ENCODE assay signal across 15 cellular contexts in genomic region chr21:46190491-46191131, GRCh38. TPM values are rescaled to one million over a fixed set of nuclear protein-coding genes. Genes with fewer than 3 reads are reported as not detected.
A peak's percentile ranks its signal among the peaks of the same experiment; 100 is the strongest.
DNase-seq lines count a peak whose midpoint lies in the region; ATAC-seq and TF ChIP-seq lines count a peak whose summit lies in the region.
"Had no signal": no experiment of that assay in that cellular context is flagged by ENCODE, and none has a peak within 500 bp of the region (broad histone marks: within the 10 kb centered on the region; RNA-seq: fewer than 3 reads in every experiment).

No MANE protein-coding gene starts in this region.

- BruUV-seq in MCF 10A (replicated peaks; lab: Mats Ljungman, UMichigan): TSS peak; percentile 32
- BruUV-seq in mammary epithelial cell (replicated peaks; lab: Mats Ljungman, UMichigan): no TSS peak

- H2BK15ac ChIP-seq in neuronal stem cell (ENCODE audit: low read length): peak overlapping the region; percentile 8

- in situ Hi-C loops in mammary epithelial cell (cut with MboI; ENCODE audit: low sequenced_read_pairs in 2 of 2): no loop called here

- no peak for TF ChIP-seq POLR2A in vagina (IDR thresholded peaks at IDR 0.05)

- H2BK12ac ChIP-seq in neuronal stem cell (ENCODE audit: low read length): no peak overlapping the region

- no peak for DNase-seq in MCF 10A (ENCODE audit: unreplicated experiment)
- DNase-seq in mammary epithelial cell: no peak
- peak in 5 of 10 donors; percentile 13 to 41 (median 24) for DNase-seq in dorsolateral prefrontal cortex
- DNase-seq in neuronal stem cell (ENCODE audit: low spot score): no peak
- peak in 1 of 2 donors; percentile 84 for DNase-seq in vagina (ENCODE audit: extremely low spot score in 2 of 2)
- no peak for DNase-seq in DMS79 treated with DMSO at 0.1 percent for 48 hours (lab: John Stamatoyannopoulos, UW)
- DNase-seq in GM10248 (ENCODE audit: extremely low spot score): no peak
- DNase-seq: activated gamma-delta T cell treated with Interleukin-2 at 50 U/mL for 16 hours, NCI-H1048 had no signal

- H3K27ac ChIP-seq in mammary epithelial cell (ENCODE audit: insufficient read depth, low read depth, low read length) (no peak overlapping the region), dorsolateral prefrontal cortex (peak overlapping the region in 45 of 59 donors; percentile 8 to 98 (median 90)), neuronal stem cell (replicated peaks; ENCODE audit: low read length) (no peak overlapping the region), vagina (peak overlapping the region; percentile 93)
- H3K27ac ChIP-seq: body of pancreas had no signal

- no peak for ATAC-seq in HG03196 (IDR thresholded peaks at IDR 0.05; ENCODE audit: unreplicated experiment)

- no peak overlapping the region for H4K8ac ChIP-seq in neuronal stem cell (ENCODE audit: low read depth, low read length)

- H2AFZ ChIP-seq in mammary epithelial cell (ENCODE audit: low read depth, low read length) (no peak overlapping the region), neuronal stem cell (ENCODE audit: low read length) (no peak overlapping the region)

- peaks cover 27% of the 10 kb centered on the region for H3K4me1 Mint-ChIP-seq in MCF 10A (ENCODE audit: insufficient read depth, unreplicated experiment)

- TF ChIP-seq CTCF in MCF 10A (IDR thresholded peaks at IDR 0.05; ENCODE audit: unreplicated experiment): no peak
- no peak for TF ChIP-seq CTCF in mammary epithelial cell (conservative IDR thresholded peaks at IDR 0.05 in 1 of 2, IDR thresholded peaks at IDR 0.05 in 1 of 2; ENCODE audit: extremely low read depth in 1 of 2, insufficient read depth in 1 of 2, low read depth in 1 of 2, low read length in 2 of 2)
- TF ChIP-seq CTCF in dorsolateral prefrontal cortex (IDR thresholded peaks at IDR 0.05 in 54 of 56, conservative IDR thresholded peaks at IDR 0.05 in 2 of 56; ENCODE audit: low read depth in 1 of 56, partially characterized antibody in 56 of 56): no peak
- no peak for TF ChIP-seq CTCF in vagina (IDR thresholded peaks at IDR 0.05)
- no peak for TF ChIP-seq CTCF in GM10248 (IDR thresholded peaks at IDR 0.05; ENCODE audit: control extremely low read depth, extremely low read depth, low read depth, missing control alignments)

- intact Hi-C loops in MCF 10A (cut with micrococcal nuclease): no loop called here
- intact Hi-C loops in mammary epithelial cell (cut with micrococcal nuclease): no loop called here
- intact Hi-C loops in dorsolateral prefrontal cortex (cut with DNase I): no loop called here
- intact Hi-C loops in vagina (cut with DNase I): no loop called here

- peak overlapping the region; percentile 13 for H3K23ac ChIP-seq in neuronal stem cell (ENCODE audit: low read depth, low read length, poor library complexity)

- H3K79me2 ChIP-seq in mammary epithelial cell (ENCODE audit: insufficient read depth, low read length): peaks cover 6% of the 10 kb centered on the region

- H3K4me3 ChIP-seq in mammary epithelial cell (replicated peaks in 1 of 3; ENCODE audit: insufficient read depth in 1 of 3, low read depth in 2 of 3, low read length in 3 of 3): no peak overlapping the region
- no peak overlapping the region for H3K4me3 ChIP-seq in dorsolateral prefrontal cortex
- no peak overlapping the region for H3K4me3 ChIP-seq in neuronal stem cell (ENCODE audit: low read length in 2 of 2)
- H3K4me3 ChIP-seq in vagina: no peak overlapping the region
- H3K4me3 ChIP-seq: body of pancreas, tibial nerve had no signal

- H3K36me3 ChIP-seq in mammary epithelial cell (ENCODE audit: insufficient read depth, low read length) (peaks cover 18% of the 10 kb centered on the region), neuronal stem cell (replicated peaks in 1 of 2; ENCODE audit: control insufficient read depth in 2 of 2, insufficient read depth in 2 of 2, low read length in 2 of 2) (peaks cover 50 to 69% of the 10 kb centered on the region in 2 donors), vagina (peaks cover 0 to 35% of the 10 kb centered on the region in 2 donors)

- POLR2A ChIA-PET in MCF 10A (lab: Yijun Ruan, JAX) (interaction anchor here (0.7 to 1.2 kb wide), 2 partner anchors 50 to 61 kb away, joined by 3 to 5 read pairs; no protein-coding TSS in a partner anchor), GM10248 (lab: Yijun Ruan, JAX) (interaction anchor here (0.8 kb wide), 1 partner anchor 201 kb away, joined by 3 read pairs; no protein-coding TSS in a partner anchor)

- H3K9ac ChIP-seq in mammary epithelial cell (ENCODE audit: insufficient read depth, low read length) (no peak overlapping the region), neuronal stem cell (ENCODE audit: low read depth, low read length, poor library complexity) (no peak overlapping the region)

- 95% methylated on average over 10 of the region's 15 CpGs for WGBS in mammary epithelial cell (ENCODE audit: low coverage, missing lambda C conversion rate)
- no CpG with 5 or more reads among the region's 15 CpGs for WGBS in neuronal stem cell (ENCODE audit: extremely low coverage in 2 of 2, insufficient read length in 2 of 2, insufficient replicate concordance in 1 of 2), 2 donors

- no peaks in the 10 kb centered on the region for H3K9me3 Mint-ChIP-seq in MCF 10A (ENCODE audit: unreplicated experiment)
- H3K9me3 Mint-ChIP-seq: endodermal cell, IgD-negative memory B cell had no signal

- dilution Hi-C loops in mammary epithelial cell (cut with HindIII; ENCODE audit: low sequenced_read_pairs): no loop called here

- no peaks in the 10 kb centered on the region for H4K20me1 ChIP-seq in mammary epithelial cell (ENCODE audit: insufficient read depth, low read length)

- no peaks in the 10 kb centered on the region for H3K27me3 Mint-ChIP-seq in MCF 10A (ENCODE audit: insufficient read depth, unreplicated experiment)
- H3K27me3 Mint-ChIP-seq: IgD-negative memory B cell had no signal

- H3K4me2 ChIP-seq in mammary epithelial cell (ENCODE audit: insufficient read depth, low read depth, low read length) (no peak overlapping the region), neuronal stem cell (ENCODE audit: insufficient read depth, low read length, poor library complexity, severe bottlenecking) (no peak overlapping the region)

- no peak overlapping the region for H3K4ac ChIP-seq in neuronal stem cell (ENCODE audit: low read length)

- no peak overlapping the region for H4K91ac ChIP-seq in neuronal stem cell (ENCODE audit: low read depth, low read length, poor library complexity)

- no peaks in the 10 kb centered on the region for H3K27me3 ChIP-seq in mammary epithelial cell (ENCODE audit: insufficient read depth, low read length)
- H3K27me3 ChIP-seq in dorsolateral prefrontal cortex: no peaks in the 10 kb centered on the region
- H3K27me3 ChIP-seq in neuronal stem cell (ENCODE audit: control insufficient read depth in 3 of 3, insufficient read depth in 3 of 3, low read depth in 1 of 3, low read length in 3 of 3): no peaks in the 10 kb centered on the region
- H3K27me3 ChIP-seq in vagina: no peaks in the 10 kb centered on the region
- H3K27me3 ChIP-seq: body of pancreas, tibial nerve had no signal

- H2AK5ac ChIP-seq in neuronal stem cell (ENCODE audit: low read depth, low read length): no peak overlapping the region

- no peak overlapping the region for H3K4me3 Mint-ChIP-seq in MCF 10A (ENCODE audit: unreplicated experiment)
- H3K4me3 Mint-ChIP-seq: endodermal cell, IgD-negative memory B cell had no signal

- no peak overlapping the region for H3K27ac Mint-ChIP-seq in MCF 10A (ENCODE audit: low read depth, unreplicated experiment)
- H3K27ac Mint-ChIP-seq: IgD-negative memory B cell had no signal

- peaks cover 9% of the 10 kb centered on the region for H3K79me1 ChIP-seq in neuronal stem cell (ENCODE audit: low read depth, low read length)

- peaks cover 27% of the 10 kb centered on the region for H3K4me1 ChIP-seq in mammary epithelial cell (ENCODE audit: insufficient read depth, low read length)
- H3K4me1 ChIP-seq in neuronal stem cell (ENCODE audit: control insufficient read depth in 2 of 2, insufficient read depth in 1 of 2, low read depth in 1 of 2, low read length in 2 of 2): peaks cover 25 to 38% of the 10 kb centered on the region in 2 donors
- peaks cover 42% of the 10 kb centered on the region for H3K4me1 ChIP-seq in vagina
- H3K4me1 ChIP-seq: body of pancreas had no signal

- no peaks in the 10 kb centered on the region for H3K9me3 ChIP-seq in mammary epithelial cell (replicated peaks; ENCODE audit: insufficient read depth, low read length)
- peaks cover 0 to 3% of the 10 kb centered on the region in 2 donors for H3K9me3 ChIP-seq in neuronal stem cell (replicated peaks in 1 of 2; ENCODE audit: control insufficient read depth in 2 of 2, insufficient read depth in 1 of 2, low read depth in 1 of 2, low read length in 2 of 2)
- no peaks in the 10 kb centered on the region for H3K9me3 ChIP-seq in vagina
- H3K9me3 ChIP-seq: body of pancreas, tibial nerve had no signal

- CTCF ChIA-PET in MCF 10A (lab: Yijun Ruan, JAX): interaction anchor here (0.7 to 1.0 kb wide), 2 partner anchors 19 to 47 kb away, joined by 3 to 6 read pairs; no protein-coding TSS in a partner anchor
- CTCF ChIA-PET in mammary epithelial cell (lab: Charles Lee; ENCODE audit: low non-redundant PET): no interaction called here
- CTCF ChIA-PET in GM10248 (lab: Yijun Ruan, JAX): interaction anchor here (0.7 to 0.8 kb wide), 2 partner anchors 29 to 34 kb away, joined by 3 to 4 read pairs; no protein-coding TSS in a partner anchor

- no peak overlapping the region for H3K18ac ChIP-seq in neuronal stem cell (ENCODE audit: low read length)

- H3K36me3 Mint-ChIP-seq in MCF 10A (ENCODE audit: insufficient read depth, unreplicated experiment): peaks cover 29% of the 10 kb centered on the region

- H2BK5ac ChIP-seq in neuronal stem cell (ENCODE audit: low read length): no peak overlapping the region

- no peak overlapping the region for H3K14ac ChIP-seq in neuronal stem cell (ENCODE audit: low read length)

- no peak overlapping the region for H2BK120ac ChIP-seq in neuronal stem cell (ENCODE audit: low read depth, low read length)

RNA-seq across cellular contexts. Expression of gene SPATC1L, which starts 6.4 kb away (rescaled TPM):
- total RNA-seq in MCF 10A (2022) (10.5 and 11.3 TPM in 2 replicates), mammary epithelial cell (1 to 10 TPM in 1 of 2 donors, under 1 TPM in 1; 0.26 to 5.0 TPM), dorsolateral prefrontal cortex (10 to 100 TPM in 116 of 120 experiments, 1 to 10 TPM in 4; 4.3 to 38.8 (median 21.8) TPM), vagina (5.2 TPM)
- 6.2 TPM for polyA plus RNA-seq in mammary epithelial cell
- polyA minus RNA-seq in mammary epithelial cell: 6.0 TPM
- polyA plus RNA-seq in neuronal stem cell (2013, experiment 1 of 2): 38.2 TPM
- 37.5 TPM for polyA plus RNA-seq in neuronal stem cell (2013, experiment 2 of 2)

RNA-seq across cellular contexts. Expression of gene FTCD, which starts 35.2 kb away (rescaled TPM):
- total RNA-seq in MCF 10A (2022): 0.20 TPM in 1 of 2 replicates, not detected in the other
- total RNA-seq in mammary epithelial cell: under 1 TPM in 1 of 2 donors, not detected in 1; 0.50 TPM
- polyA plus RNA-seq in mammary epithelial cell: not detected
- polyA minus RNA-seq in mammary epithelial cell: not detected
- 10 to 100 TPM in 104 of 120 experiments, 1 to 10 TPM in 16; 4.0 to 48.0 (median 20.5) TPM for total RNA-seq in dorsolateral prefrontal cortex
- 2.1 TPM for polyA plus RNA-seq in neuronal stem cell (2013, experiment 1 of 2)
- 2.0 TPM for polyA plus RNA-seq in neuronal stem cell (2013, experiment 2 of 2)
- total RNA-seq in vagina: not detected
- polyA plus RNA-seq: IgD-negative memory B cell, keratinocyte had no signal

RNA-seq across cellular contexts. Expression of gene LSS, which starts 38.0 kb away (rescaled TPM):
- total RNA-seq in MCF 10A (2022) (45.5 and 47.5 TPM in 2 replicates), mammary epithelial cell (100 to 1,000 TPM in 1 of 2 donors, 10 to 100 TPM in 1; 69.2 to 126 TPM), dorsolateral prefrontal cortex (100 to 1,000 TPM in 93 of 120 experiments, 10 to 100 TPM in 27; 61.5 to 278 (median 121) TPM), vagina (103 TPM)
- polyA plus RNA-seq in mammary epithelial cell: 114 TPM
- 174 TPM for polyA minus RNA-seq in mammary epithelial cell
- 42.5 TPM for polyA plus RNA-seq in neuronal stem cell (2013, experiment 1 of 2)
- 42.2 TPM for polyA plus RNA-seq in neuronal stem cell (2013, experiment 2 of 2)

Comparison
In these comparisons a context has a peak if more than half of its experiments do, and no peak if none do; other contexts are left out.
1. H3K27ac ChIP-seq: peak in dorsolateral prefrontal cortex (45 of 59) and vagina (single experiment); none in mammary epithelial cell (single experiment) and neuronal stem cell (single experiment).